ENCODE assay signal across 11 cellular contexts in genomic region chr21:41506526-41507520, GRCh38. TPM values are rescaled to one million over a fixed set of nuclear protein-coding genes. Genes with fewer than 3 reads are reported as not detected.
DNase-seq lines count a peak whose midpoint lies in the region; ATAC-seq, FAIRE-seq and TF ChIP-seq lines count a peak whose summit lies in the region.
"Had no signal": no experiment of that assay in that cellular context is flagged by ENCODE, and none has a peak within 500 bp of the region (broad histone marks: within the 10 kb centered on the region; RNA-seq: fewer than 3 reads in every experiment).

No MANE protein-coding gene starts in this region.

- H3K27ac Mint-ChIP-seq in brain: no peak overlapping the region
- H3K27ac Mint-ChIP-seq: IgD-negative memory B cell; stimulated activated effector memory CD8-positive, alpha-beta T cell treated with anti-CD3 and anti-CD28 coated beads, Interleukin-12 subunit alpha, Interleukin-12 subunit beta, amount 100 ng/mL, for 72 hours had no signal

- POLR2A ChIA-PET in RWPE1 (lab: Yijun Ruan, JAX; ENCODE audit: low non-redundant PET): no interaction called here

- H3K9me3 ChIP-seq in HUES6 (ENCODE audit: control insufficient read depth, insufficient read depth, low read depth, low read length) (no peaks in the 10 kb centered on the region), keratinocyte (ENCODE audit: control insufficient read depth, low read depth, low read length) (no peaks in the 10 kb centered on the region)

- no peaks in the 10 kb centered on the region for H3K9me1 ChIP-seq in keratinocyte (ENCODE audit: control insufficient read depth, extremely low read depth, insufficient read depth, low read length)

- no peak for FAIRE-seq in keratinocyte (lab: Jason Lieb, UNC)
- FAIRE-seq: G401.6 had no signal

- H3K9ac ChIP-seq in HUES6 (ENCODE audit: low read length): peak overlapping the region; percentile 31
- H3K9ac ChIP-seq in keratinocyte (ENCODE audit: control insufficient read depth, extremely low read depth, insufficient read depth, low read length): no peak overlapping the region
- peak overlapping the region; percentile 69 for H3K9ac ChIP-seq in rectal smooth muscle tissue (ENCODE audit: low read length)

- H3K27ac ChIP-seq in HUES6 (ENCODE audit: low read depth, low read length) (no peak overlapping the region), keratinocyte (ENCODE audit: control insufficient read depth, insufficient read depth, low read length) (no peak overlapping the region), rectal smooth muscle tissue (ENCODE audit: low read depth, low read length) (no peak overlapping the region), substantia nigra (ENCODE audit: low read depth, low read length, poor library complexity, severe bottlenecking) (no peak overlapping the region), RWPE1 (no peak overlapping the region)

- TF ChIP-seq CTCF in brain (conservative IDR thresholded peaks at IDR 0.05) (no peak), keratinocyte (optimal IDR thresholded peaks at IDR 0.05 in 1 of 3, IDR thresholded peaks at IDR 0.05 in 1 of 3, conservative IDR thresholded peaks at IDR 0.05 in 1 of 3; ENCODE audit: extremely low read depth in 1 of 3, insufficient read depth in 2 of 3, low read length in 3 of 3) (no peak), RWPE1 (conservative IDR thresholded peaks at IDR 0.05; ENCODE audit: low read depth) (no peak)

- no peaks in the 10 kb centered on the region for H3K4me1 Mint-ChIP-seq in brain

- no peaks in the 10 kb centered on the region for H3K36me3 ChIP-seq in HUES6 (ENCODE audit: control insufficient read depth, insufficient read depth, low read length)
- no peaks in the 10 kb centered on the region for H3K36me3 ChIP-seq in keratinocyte (ENCODE audit: control insufficient read depth in 2 of 2, extremely low read depth in 1 of 2, insufficient read depth in 2 of 2, low read length in 2 of 2)
- no peaks in the 10 kb centered on the region for H3K36me3 ChIP-seq in rectal smooth muscle tissue (ENCODE audit: control insufficient read depth, insufficient read depth, low read length)

- H3K4me1 ChIP-seq in HUES6 (ENCODE audit: control insufficient read depth, insufficient read depth, low read length) (peaks cover 16% of the 10 kb centered on the region), keratinocyte (ENCODE audit: control insufficient read depth, extremely low read depth, insufficient read depth, low read length) (no peaks in the 10 kb centered on the region), rectal smooth muscle tissue (ENCODE audit: control insufficient read depth, insufficient read depth, low read length) (no peaks in the 10 kb centered on the region)

- H3K4me3 Mint-ChIP-seq in brain: peak overlapping the region in 4 of 5 experiments; percentile 62 to 74 (median 70)
- H3K4me3 Mint-ChIP-seq: IgD-negative memory B cell; stimulated activated effector memory CD8-positive, alpha-beta T cell treated with anti-CD3 and anti-CD28 coated beads, Interleukin-12 subunit alpha, Interleukin-12 subunit beta, amount 100 ng/mL, for 72 hours had no signal

- H3K9me3 Mint-ChIP-seq in brain: peaks cover 0 to 12% (median 0%) of the 10 kb centered on the region in 5 experiments
- H3K9me3 Mint-ChIP-seq: IgD-negative memory B cell; stimulated activated effector memory CD8-positive, alpha-beta T cell treated with anti-CD3 and anti-CD28 coated beads, Interleukin-12 subunit alpha, Interleukin-12 subunit beta, amount 100 ng/mL, for 72 hours had no signal

- CTCF ChIA-PET in RWPE1 (lab: Yijun Ruan, JAX): interaction anchor here (1.7 kb wide), 1 partner anchor 106 kb away, joined by 3 read pairs; no protein-coding TSS in a partner anchor

- H3K4me2 ChIP-seq in keratinocyte (ENCODE audit: control insufficient read depth, extremely low read depth, insufficient read depth, low read depth, low read length): peak overlapping the region; percentile 10

- H3K27me3 Mint-ChIP-seq in brain: peaks cover 81% of the 10 kb centered on the region

- no peaks in the 10 kb centered on the region for H3K79me2 ChIP-seq in keratinocyte (ENCODE audit: control insufficient read depth, insufficient read depth, low read length)

- H3K36me3 Mint-ChIP-seq in brain: no peaks in the 10 kb centered on the region
- H3K36me3 Mint-ChIP-seq: IgD-negative memory B cell; stimulated activated effector memory CD8-positive, alpha-beta T cell treated with anti-CD3 and anti-CD28 coated beads, Interleukin-12 subunit alpha, Interleukin-12 subunit beta, amount 100 ng/mL, for 72 hours had no signal

- dilution Hi-C loops in keratinocyte (cut with MboI; ENCODE audit: extremely low pct_ligation_motif_present, low sequenced_read_pairs): no loop called here

- H4K20me1 ChIP-seq in keratinocyte (ENCODE audit: control insufficient read depth, extremely low read depth, insufficient read depth, low read length): peaks cover 2% of the 10 kb centered on the region

- H3K4me3 ChIP-seq in HUES6 (ENCODE audit: low read depth, low read length) (peak overlapping the region; percentile 85), keratinocyte (ENCODE audit: control insufficient read depth in 2 of 3, extremely low read depth in 1 of 3, insufficient read depth in 2 of 3, low read depth in 1 of 3, low read length in 3 of 3) (peak overlapping the region in 2 of 3 experiments; percentile 1 to 7), rectal smooth muscle tissue (ENCODE audit: low read length) (peak overlapping the region; percentile 61)

- no peak for ATAC-seq in GM21619 (IDR thresholded peaks at IDR 0.05; ENCODE audit: unreplicated experiment)
- ATAC-seq: stimulated activated effector memory CD8-positive, alpha-beta T cell treated with anti-CD3 and anti-CD28 coated beads, Interleukin-12 subunit alpha, Interleukin-12 subunit beta, amount 100 ng/mL, for 72 hours had no signal

- H3K27me3 ChIP-seq in HUES6 (ENCODE audit: control insufficient read depth, insufficient read depth, low read length) (peaks cover 59% of the 10 kb centered on the region), keratinocyte (ENCODE audit: control insufficient read depth, extremely low read depth, insufficient read depth, low read length) (peaks cover 55% of the 10 kb centered on the region), rectal smooth muscle tissue (ENCODE audit: control insufficient read depth, insufficient read depth, low read length) (peaks cover 11% of the 10 kb centered on the region)

- H2AFZ ChIP-seq in keratinocyte (ENCODE audit: control insufficient read depth, low read length): no peak overlapping the region

- no peak for DNase-seq in keratinocyte (ENCODE audit: low read depth, low spot score)
- DNase-seq in substantia nigra (lab: John Stamatoyannopoulos, UW): no peak
- DNase-seq in NCI-H2196 treated with DMSO at 0.1 percent for 48 hours (lab: John Stamatoyannopoulos, UW; ENCODE audit: unreplicated experiment): no peak
- DNase-seq in RWPE1 (ENCODE audit: low spot score): no peak

RNA-seq across cellular contexts. Expression of gene TMPRSS2, which starts 1.1 kb away (rescaled TPM):
- polyA plus RNA-seq in brain (ENCODE audit: insufficient read depth, low read depth, low replicate concordance) (not detected), keratinocyte (not detected in 3 replicates)
- polyA plus RNA-seq in keratinocyte (2011; ENCODE audit: low read depth): not detected
- not detected in 2 replicates for polyA plus RNA-seq in keratinocyte (2011; cell fraction: cytosol; rRNA removed)
- not detected in 2 replicates for polyA plus RNA-seq in keratinocyte (2011; cell fraction: nucleus; rRNA removed)
- polyA plus RNA-seq in keratinocyte (2012; ENCODE audit: low replicate concordance): not detected in 2 replicates
- polyA minus RNA-seq in keratinocyte: not detected in 3 replicates
- not detected for polyA minus RNA-seq in keratinocyte (2011; cell fraction: cytosol; rRNA and poly(A)+ RNA removed)
- polyA minus RNA-seq in keratinocyte (2011; cell fraction: nucleus; rRNA and poly(A)+ RNA removed): not detected in 2 replicates
- polyA plus RNA-seq: IgD-negative memory B cell had no signal

Comparison
In these comparisons a context has a peak if more than half of its experiments do, and no peak if none do; other contexts are left out.
1. H3K4me3 ChIP-seq: peak in every context shown above with its lines; median percentile 85 in HUES6; 61 in rectal smooth muscle tissue; 4 in keratinocyte.